23 cellular contexts compared by ENCODE assay signal in the genomic region with DNA sequence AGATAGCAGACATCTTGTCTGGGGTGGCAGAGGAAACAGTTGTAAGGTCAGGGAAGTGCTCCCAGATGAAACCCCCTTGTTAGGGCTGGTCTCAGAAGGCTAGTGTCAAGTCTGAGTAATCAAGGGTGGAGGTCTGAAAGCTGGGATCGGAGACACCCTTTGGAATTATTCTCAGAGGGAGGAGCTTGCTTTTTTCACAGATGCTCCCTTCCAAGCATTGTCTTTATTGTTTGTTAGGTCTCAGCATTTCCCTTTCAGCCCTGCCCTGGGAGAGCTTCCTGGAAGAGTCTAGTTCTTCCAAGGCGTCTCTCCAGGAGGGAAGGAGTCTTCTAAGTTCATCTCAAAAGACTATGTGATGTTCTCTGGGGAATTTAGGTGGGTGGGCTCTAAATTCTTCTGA. TPM values are rescaled to one million over a fixed set of nuclear protein-coding genes. Genes with fewer than 3 reads are reported as not detected.
DNase-seq lines count a peak whose midpoint lies in the region; ATAC-seq and TF ChIP-seq lines count a peak whose summit lies in the region.
"Had no signal": no experiment of that assay in that cellular context is flagged by ENCODE, and none has a peak within 500 bp of the region (broad histone marks: within the 10 kb centered on the region; RNA-seq: fewer than 3 reads in every experiment).

No MANE protein-coding gene starts in this region.

- H3K36me3 ChIP-seq in heart left ventricle (no peaks in the 10 kb centered on the region), left lung (no peaks in the 10 kb centered on the region), gastrocnemius medialis (no peaks in the 10 kb centered on the region)

- peak overlapping the region in 10 of 12 donors; percentile 11 to 64 (median 52) for H3K4me3 ChIP-seq in heart left ventricle
- no peak overlapping the region for H3K4me3 ChIP-seq in left lung
- peak overlapping the region in 2 of 4 donors; percentile 14 to 24 for H3K4me3 ChIP-seq in gastrocnemius medialis
- H3K4me3 ChIP-seq: GM12878 had no signal

- in situ Hi-C loops in gastrocnemius medialis (cut with MboI; ENCODE audit: low sequenced_read_pairs in 4 of 4): no loop called here

- H3K4me1 ChIP-seq in heart left ventricle (peaks cover 0 to 32% (median 6%) of the 10 kb centered on the region in 12 donors), left lung (no peaks in the 10 kb centered on the region), gastrocnemius medialis (no peaks in the 10 kb centered on the region)

- H3K9me3 ChIP-seq in heart left ventricle: no peaks in the 10 kb centered on the region
- no peaks in the 10 kb centered on the region for H3K9me3 ChIP-seq in left lung
- no peaks in the 10 kb centered on the region for H3K9me3 ChIP-seq in gastrocnemius medialis

- intact Hi-C loops in heart left ventricle (cut with DNase I) (loop anchor here in 2 of 10 donors (5.0 kb wide), 2 partner anchors 75 to 80 kb away; no protein-coding TSS in a partner anchor), cardiac septum (cut with DNase I) (no loop called here), left lung (cut with DNase I) (no loop called here), gastrocnemius medialis (cut with DNase I; ENCODE audit: low total_unique reads) (loop anchor here (10.0 kb wide), 1 partner anchor 83 kb away; no protein-coding TSS in a partner anchor)

- H3K27ac ChIP-seq in heart left ventricle (peak overlapping the region; percentile 21 to 88 (median 73)), left lung (peak overlapping the region; percentile 45 to 65), gastrocnemius medialis (peak overlapping the region; percentile 66 to 74 (median 68))

- WGBS in heart left ventricle, 4 donors: 59 to 63% (median 61%) methylated on average over 2 of the region's 2 CpGs

- no peak for TF ChIP-seq CTCF in heart left ventricle (IDR thresholded peaks at IDR 0.05)
- no peak for TF ChIP-seq CTCF in left lung (IDR thresholded peaks at IDR 0.05)
- TF ChIP-seq CTCF in gastrocnemius medialis (IDR thresholded peaks at IDR 0.05 in 4 of 5, conservative IDR thresholded peaks at IDR 0.05 in 1 of 5): no peak

- DNase-seq in heart left ventricle (peak in 2 of 5 donors; percentile 22 to 35), cardiac septum (ENCODE audit: low spot score) (no peak), left lung (no peak), gastrocnemius medialis (no peak), D341Med (ENCODE audit: low spot score) (no peak)
- DNase-seq: activated CD4-positive, alpha-beta T cell treated with anti-CD3 and anti-CD28 coated beads for 36 hours; activated CD8-positive, alpha-beta memory T cell treated with anti-CD3 and anti-CD28 coated beads for 24 hours; activated gamma-delta T cell treated with Interleukin-2 at 50 U/mL for 16 hours; activated naive CD8-positive, alpha-beta T cell treated with anti-CD3 and anti-CD28 coated beads, Interleukin-2, amount 50 U/mL, for 24 hours; activated T-cell treated with anti-CD3 and anti-CD28 coated beads, Interleukin-2, amount 50 U/mL, for 1 hour; CD4-positive, CD25-positive, alpha-beta regulatory T cell; NCI-H1048; NCI-H187; NCI-H2171; NCI-H510A treated with DMSO at 0.1 percent for 48 hours; nucleus accumbens; stimulated activated CD4-positive, alpha-beta T cell treated with anti-CD3 and anti-CD28 coated beads, Interleukin-2, amount 100 ng/mL, for 48 hours; T-helper 2 cell had no signal

- no peaks in the 10 kb centered on the region for H3K27me3 ChIP-seq in heart left ventricle
- H3K27me3 ChIP-seq in left lung: no peaks in the 10 kb centered on the region
- H3K27me3 ChIP-seq in gastrocnemius medialis: no peaks in the 10 kb centered on the region

- ATAC-seq in heart left ventricle (peak; percentile 41 to 86 (median 79)), left lung (no peak), gastrocnemius medialis (peak; percentile 14 to 54), HG03095 (IDR thresholded peaks at IDR 0.05; ENCODE audit: unreplicated experiment) (no peak), HG02973 (IDR thresholded peaks at IDR 0.05; ENCODE audit: unreplicated experiment) (no peak), HG03442 (IDR thresholded peaks at IDR 0.05; ENCODE audit: unreplicated experiment) (no peak)
- ATAC-seq: activated CD4-positive, alpha-beta T cell treated with anti-CD3 and anti-CD28 coated beads for 36 hours; activated naive CD8-positive, alpha-beta T cell treated with anti-CD3 and anti-CD28 coated beads, Interleukin-2, amount 50 U/mL, for 24 hours; GM12878 had no signal

- TF ChIP-seq POLR2A in heart left ventricle (IDR thresholded peaks at IDR 0.05): no peak
- TF ChIP-seq POLR2A in gastrocnemius medialis (IDR thresholded peaks at IDR 0.05): no peak

RNA-seq across cellular contexts. Expression of a gene that starts 3.2 kb away (rescaled TPM):
- total RNA-seq in heart left ventricle (10 to 100 TPM; 11.9 to 36.5 (median 19.2) TPM), cardiac septum (21.0 TPM), left lung (10 to 100 TPM; 20.3 to 39.0 TPM), gastrocnemius medialis (1 to 10 TPM; 8.1 to 9.0 (median 8.4) TPM)
- polyA plus RNA-seq in heart left ventricle: 10 to 100 TPM in 1 of 2 donors, 1 to 10 TPM in 1; 6.4 to 17.7 TPM
- total RNA-seq: activated CD4-positive, alpha-beta T cell treated with anti-CD3 and anti-CD28 coated beads for 36 hours; CD4-positive, CD25-positive, alpha-beta regulatory T cell; GM12878 had no signal
- polyA plus RNA-seq: CD4-positive, CD25-positive, alpha-beta regulatory T cell; GM12878; IgD-negative memory B cell had no signal

Comparison
In these comparisons a context has a peak if more than half of its experiments do, and no peak if none do; other contexts are left out.
1. ATAC-seq: peak in heart left ventricle (4 of 4) and gastrocnemius medialis (2 of 2); none in left lung (single experiment), HG03095 (single experiment), HG02973 (single experiment) and HG03442 (single experiment).
2. H3K4me3 ChIP-seq: peak in heart left ventricle (10 of 12); none in left lung (0 of 2).
3. Peak in every context shown above with its lines, with median percentiles within 50 percentile points of each other: H3K27ac ChIP-seq.